1 cellular context compared by ENCODE assay signal in the genomic region with DNA sequence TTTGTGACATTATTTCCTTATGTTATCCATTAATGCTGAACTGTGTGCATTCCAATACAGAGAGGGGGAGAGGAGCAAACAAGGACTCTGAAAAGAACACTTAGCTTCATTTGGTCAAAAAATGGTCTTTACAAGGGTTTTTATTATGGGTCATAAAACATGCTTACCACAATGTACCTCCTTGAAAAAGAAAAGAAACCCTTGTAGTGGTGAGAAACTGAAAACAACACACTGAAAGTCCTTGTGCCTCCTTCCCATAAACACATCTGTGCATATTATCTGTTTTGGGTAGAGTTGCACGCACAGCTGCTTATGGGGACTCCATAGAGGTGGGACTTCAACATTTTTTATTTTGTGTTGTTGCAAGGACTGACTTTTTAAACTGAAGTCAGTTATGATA.
TF ChIP-seq lines count a peak whose summit lies in the region.

No MANE protein-coding gene starts in this region.

TF ChIP-seq in HEK293, 187 proteins besides CTCF, POLR2A, EP300 and RAD21 (continued from another document):
- TF ChIP-seq ZNF626 (tag by site-specific recombination; IDR thresholded peaks at IDR 0.05): no peak
- TF ChIP-seq ZNF292 (tag by site-specific recombination; IDR thresholded peaks at IDR 0.05; ENCODE audit: borderline replicate concordance, low read depth): no peak
